18 cellular contexts compared by ENCODE assay signal in genomic region chr12:3046441-3047200, GRCh38. TPM values are rescaled to one million over a fixed set of nuclear protein-coding genes. Genes with fewer than 3 reads are reported as not detected.
DNase-seq lines count a peak whose midpoint lies in the region; ATAC-seq and TF ChIP-seq lines count a peak whose summit lies in the region.
"Had no signal": no experiment of that assay in that cellular context is flagged by ENCODE, and none has a peak within 500 bp of the region (broad histone marks: within the 10 kb centered on the region; RNA-seq: fewer than 3 reads in every experiment).

No MANE protein-coding gene starts in this region.

- no peaks in the 10 kb centered on the region for H3K79me2 ChIP-seq in parathyroid adenoma

- CTCF ChIA-PET in Caco-2 (lab: Charles Lee): no interaction called here

- peaks cover 36% of the 10 kb centered on the region for H3K36me3 Mint-ChIP-seq in Caco-2 (ENCODE audit: insufficient read depth, unreplicated experiment)
- H3K36me3 Mint-ChIP-seq: natural killer cell treated with Interleukin-12 subunit alpha and Interleukin-12 subunit beta and Interleukin-15 and Interleukin-18, amount 100 ng/mL, for 72 hours had no signal

- ATAC-seq in foreskin keratinocyte: peak; percentile 37
- ATAC-seq in GM19035 (IDR thresholded peaks at IDR 0.05; ENCODE audit: unreplicated experiment): no peak
- no peak for ATAC-seq in GM21529 (IDR thresholded peaks at IDR 0.05; ENCODE audit: unreplicated experiment)
- ATAC-seq: activated CD4-positive, alpha-beta T cell treated with anti-CD3 and anti-CD28 coated beads for 36 hours; effector memory CD8-positive, alpha-beta T cell; left lobe of liver; natural killer cell treated with Interleukin-12 subunit alpha and Interleukin-12 subunit beta and Interleukin-15 and Interleukin-18, amount 100 ng/mL, for 72 hours had no signal

- no peak overlapping the region for H3K27ac ChIP-seq in BLaER1
- no peak overlapping the region for H3K27ac ChIP-seq in foreskin keratinocyte
- no peak overlapping the region for H3K27ac ChIP-seq in parathyroid adenoma
- no peak overlapping the region for H3K27ac ChIP-seq in esophagus squamous epithelium

- H3K27me3 ChIP-seq in BLaER1 (no peaks in the 10 kb centered on the region), foreskin keratinocyte (peaks cover 10% of the 10 kb centered on the region), parathyroid adenoma (ENCODE audit: control insufficient read depth, insufficient read depth, low read length) (no peaks in the 10 kb centered on the region), esophagus squamous epithelium (peaks cover 0 to 5% (median 0%) of the 10 kb centered on the region in 4 donors), Caco-2 (replicated peaks; ENCODE audit: control insufficient read depth, insufficient read depth, low read length) (no peaks in the 10 kb centered on the region)

- POLR2A ChIA-PET in Caco-2 (lab: Charles Lee): no interaction called here

- no peak for TF ChIP-seq POLR2A in esophagus squamous epithelium (IDR thresholded peaks at IDR 0.05)

- intact Hi-C loops in esophagus squamous epithelium (cut with DNase I) (no loop called here), Caco-2 (cut with micrococcal nuclease; ENCODE audit: unreplicated experiment) (no loop called here)

- H3K9me3 Mint-ChIP-seq in Caco-2 (ENCODE audit: unreplicated experiment): no peaks in the 10 kb centered on the region
- H3K9me3 Mint-ChIP-seq: central memory CD8-positive, alpha-beta T cell; effector memory CD8-positive, alpha-beta T cell; natural killer cell treated with Interleukin-12 subunit alpha and Interleukin-12 subunit beta and Interleukin-15 and Interleukin-18, amount 100 ng/mL, for 72 hours had no signal

- H3K4me1 Mint-ChIP-seq in Caco-2 (ENCODE audit: low read depth, unreplicated experiment): peaks cover 7% of the 10 kb centered on the region
- H3K4me1 Mint-ChIP-seq: activated CD4-positive, alpha-beta T cell treated with anti-CD3 and anti-CD28 coated beads for 36 hours; central memory CD8-positive, alpha-beta T cell had no signal

- peaks cover 6% of the 10 kb centered on the region for H4K20me1 ChIP-seq in BLaER1

- H3K36me3 ChIP-seq in BLaER1 (no peaks in the 10 kb centered on the region), parathyroid adenoma (ENCODE audit: control insufficient read depth, insufficient read depth, low read length) (no peaks in the 10 kb centered on the region), esophagus squamous epithelium (no peaks in the 10 kb centered on the region), Caco-2 (ENCODE audit: control insufficient read depth, insufficient read depth, low read length) (no peaks in the 10 kb centered on the region)

- no peak overlapping the region for H3K27ac Mint-ChIP-seq in Caco-2 (ENCODE audit: unreplicated experiment)
- H3K27ac Mint-ChIP-seq: activated CD4-positive, alpha-beta T cell treated with anti-CD3 and anti-CD28 coated beads for 36 hours; effector memory CD8-positive, alpha-beta T cell; natural killer cell treated with Interleukin-12 subunit alpha and Interleukin-12 subunit beta and Interleukin-15 and Interleukin-18, amount 100 ng/mL, for 72 hours had no signal

- H3K27me3 Mint-ChIP-seq in Caco-2 (ENCODE audit: insufficient read depth, unreplicated experiment): no peaks in the 10 kb centered on the region

- 55 to 57% methylated on average over 12 to 14 of the region's 17 CpGs for WGBS in esophagus squamous epithelium, 2 donors

- H3K4me3 ChIP-seq in BLaER1: no peak overlapping the region
- no peak overlapping the region for H3K4me3 ChIP-seq in parathyroid adenoma (ENCODE audit: low read depth, low read length)
- H3K4me3 ChIP-seq in esophagus squamous epithelium: no peak overlapping the region
- H3K4me3 ChIP-seq in Caco-2 (ENCODE audit: low read depth, low read length): no peak overlapping the region

- H3K4me1 ChIP-seq in BLaER1 (peaks cover 99% of the 10 kb centered on the region), foreskin keratinocyte (no peaks in the 10 kb centered on the region), parathyroid adenoma (peaks cover 18% of the 10 kb centered on the region), esophagus squamous epithelium (no peaks in the 10 kb centered on the region), Caco-2 (no peaks in the 10 kb centered on the region)

- H3K9ac ChIP-seq in BLaER1 (no peak overlapping the region), parathyroid adenoma (no peak overlapping the region)

- H3K4me3 Mint-ChIP-seq in Caco-2 (ENCODE audit: unreplicated experiment): no peak overlapping the region
- H3K4me3 Mint-ChIP-seq: activated CD4-positive, alpha-beta T cell treated with anti-CD3 and anti-CD28 coated beads for 36 hours; central memory CD8-positive, alpha-beta T cell; effector memory CD8-positive, alpha-beta T cell; natural killer cell treated with Interleukin-12 subunit alpha and Interleukin-12 subunit beta and Interleukin-15 and Interleukin-18, amount 100 ng/mL, for 72 hours had no signal

- H2AFZ ChIP-seq in parathyroid adenoma: peak overlapping the region; percentile 49

- no TSS peak for BruUV-seq in Caco-2 (replicated peaks; lab: Mats Ljungman, UMichigan)

- TF ChIP-seq CTCF in foreskin keratinocyte (conservative IDR thresholded peaks at IDR 0.05) (no peak), parathyroid adenoma (IDR thresholded peaks at IDR 0.05) (no peak), esophagus squamous epithelium (IDR thresholded peaks at IDR 0.05) (no peak), Caco-2 (IDR thresholded peaks at IDR 0.05; ENCODE audit: insufficient read depth in 1 of 2, low read depth in 1 of 2, low read length in 1 of 2, severe bottlenecking in 1 of 2, unreplicated experiment in 1 of 2) (no peak)

- H3K4me2 ChIP-seq in BLaER1: peak overlapping the region; percentile 79
- no peak overlapping the region for H3K4me2 ChIP-seq in parathyroid adenoma (ENCODE audit: low read length)

- H3K9me3 ChIP-seq in BLaER1: no peaks in the 10 kb centered on the region
- no peaks in the 10 kb centered on the region for H3K9me3 ChIP-seq in parathyroid adenoma (ENCODE audit: control insufficient read depth, low read length)
- H3K9me3 ChIP-seq in esophagus squamous epithelium: no peaks in the 10 kb centered on the region
- H3K9me3 ChIP-seq in Caco-2: no peaks in the 10 kb centered on the region

- DNase-seq in NCI-H226: peak; percentile 13
- DNase-seq in foreskin keratinocyte: no peak
- DNase-seq in esophagus squamous epithelium (lab: John Stamatoyannopoulos, UW): no peak
- DNase-seq in Caco-2: no peak
- DNase-seq: activated CD4-positive, alpha-beta T cell treated with anti-CD3 and anti-CD28 coated beads for 36 hours; activated T-cell treated with anti-CD3 and anti-CD28 coated beads for 4 hours; effector memory CD8-positive, alpha-beta T cell; NCI-H1436 treated with DMSO at 0.1 percent for 48 hours; NCI-H524 treated with DMSO at 0.1 percent for 48 hours; stimulated activated naive CD4-positive, alpha-beta T cell; T-helper 2 cell had no signal

RNA-seq across cellular contexts. Expression of gene TSPAN9, which starts 30.6 kb away (rescaled TPM):
- 17.9 and 19.2 TPM in 2 replicates for total RNA-seq in foreskin keratinocyte
- polyA plus RNA-seq in foreskin keratinocyte: 16.2 and 19.0 TPM in 2 replicates
- 10 to 100 TPM; 10.6 to 23.7 (median 17.6) TPM for total RNA-seq in esophagus squamous epithelium
- 45.5 and 49.1 TPM in 2 replicates for total RNA-seq in Caco-2 (2022)
